23 cellular contexts compared by ENCODE assay signal in genomic region chr14:84937449-84937848, GRCh38.
"Had no signal": no experiment of that assay in that cellular context is flagged by ENCODE, and none has a peak within 500 bp of the region (broad histone marks: within the 10 kb centered on the region; RNA-seq: fewer than 3 reads in every experiment).

No MANE protein-coding gene starts in this region.

- H3K27me3 ChIP-seq: sigmoid colon, vagina had no signal

- H3K36me3 ChIP-seq: sigmoid colon, thoracic aorta, vagina had no signal

- H3K4me1 ChIP-seq: sigmoid colon, vagina had no signal

- H3K27ac ChIP-seq: sigmoid colon, thoracic aorta, vagina had no signal

- ATAC-seq: activated T-cell treated with anti-CD3 and anti-CD28 coated beads, Interleukin-2, amount 50 U/mL, for 4 hours; mucosa of descending colon; T-helper 17 cell had no signal

- H3K4me3 Mint-ChIP-seq: activated B cell treated with CpG ODN at 0.5 μM for 24 hours; activated naive CD8-positive, alpha-beta T cell treated with anti-CD3 and anti-CD28 coated beads for 36 hours; activated T-cell treated with anti-CD3 and anti-CD28 coated beads, Interleukin-2, amount 50 U/mL, for 4 hours; memory B cell; nephron progenitor cell; T-helper 17 cell; type B pancreatic cell had no signal

- H3K9me3 ChIP-seq: sigmoid colon, thoracic aorta, vagina had no signal

- H3K36me3 Mint-ChIP-seq: activated naive CD8-positive, alpha-beta T cell treated with anti-CD3 and anti-CD28 coated beads for 36 hours; memory B cell; type B pancreatic cell had no signal

- H3K4me1 Mint-ChIP-seq: activated B cell treated with CpG ODN at 0.5 μM for 24 hours; activated naive CD8-positive, alpha-beta T cell treated with anti-CD3 and anti-CD28 coated beads for 36 hours; memory B cell; T-helper 17 cell had no signal

- H3K9me3 Mint-ChIP-seq: type B pancreatic cell had no signal

- H3K4me3 ChIP-seq: mucosa of descending colon, sigmoid colon, thoracic aorta, vagina had no signal

- H3K27me3 Mint-ChIP-seq: activated B cell treated with CpG ODN at 0.5 μM for 24 hours; activated naive CD8-positive, alpha-beta T cell treated with anti-CD3 and anti-CD28 coated beads for 36 hours; memory B cell; T-helper 17 cell had no signal

- DNase-seq: activated B cell treated with CpG ODN at 0.5 μM for 24 hours; activated CD4-positive, alpha-beta T cell treated with anti-CD3 and anti-CD28 coated beads for 4 hours; activated CD4-positive, alpha-beta T cell treated with anti-CD3 and anti-CD28 coated beads, Interleukin-2, amount 50 U/mL, for 48 hours; activated CD8-positive, alpha-beta memory T cell treated with anti-CD3 and anti-CD28 coated beads, Interleukin-2, amount 50 U/mL, for 48 hours; activated naive CD4-positive, alpha-beta T cell treated with Interleukin-2 at 50 U/mL for 16 hours; activated naive CD8-positive, alpha-beta T cell treated with anti-CD3 and anti-CD28 coated beads for 36 hours; activated T-cell treated with anti-CD3 and anti-CD28 coated beads, Interleukin-2, amount 50 U/mL, for 4 hours; amniotic stem cell; cerebellar nuclear complex; cortex of kidney; foreskin fibroblast; mucosa of descending colon; nephron progenitor cell; nucleus accumbens; sigmoid colon; stimulated activated CD4-positive, alpha-beta T cell treated with anti-CD3 and anti-CD28 coated beads, Interleukin-2, amount 100 ng/mL, for 48 hours; stimulated activated CD8-positive, alpha-beta memory T cell treated with anti-CD3 and anti-CD28 coated beads, Interleukin-4, amount 100 ng/mL, for 48 hours; stimulated activated naive CD4-positive, alpha-beta T cell; T-helper 17 cell had no signal

- H3K27ac Mint-ChIP-seq: activated B cell treated with CpG ODN at 0.5 μM for 24 hours; activated naive CD8-positive, alpha-beta T cell treated with anti-CD3 and anti-CD28 coated beads for 36 hours; memory B cell; nephron progenitor cell; T-helper 17 cell; type B pancreatic cell had no signal
